Comparison of ENCODE assay signal across 15 cellular contexts in the genomic region with DNA sequence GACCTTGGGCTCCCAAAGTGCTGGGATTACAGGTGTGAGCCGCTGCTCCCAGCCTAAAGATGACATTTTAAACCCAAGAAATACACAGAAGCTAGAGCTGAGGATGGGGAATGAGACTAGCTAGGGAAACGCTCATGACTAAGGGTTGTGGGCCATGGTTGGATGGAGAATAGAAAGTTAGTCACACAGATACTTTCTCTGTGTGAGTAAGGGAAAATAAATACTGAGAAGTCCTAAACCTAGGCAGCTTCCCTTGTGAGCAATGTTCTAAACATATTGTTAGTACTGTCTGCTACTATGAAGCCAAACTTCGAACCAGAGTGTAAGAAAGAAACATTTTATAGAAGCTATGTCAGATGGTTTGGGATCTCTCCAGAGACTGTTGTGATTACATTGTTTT.
DNase-seq lines count a peak whose midpoint lies in the region; ATAC-seq and TF ChIP-seq lines count a peak whose summit lies in the region.
"Had no signal": no experiment of that assay in that cellular context is flagged by ENCODE, and none has a peak within 500 bp of the region (broad histone marks: within the 10 kb centered on the region; RNA-seq: fewer than 3 reads in every experiment).

No MANE protein-coding gene starts in this region.

- no peak overlapping the region for H2BK5ac ChIP-seq in mesenchymal stem cell (ENCODE audit: low read depth, low read length, poor library complexity, severe bottlenecking)

- H3K9ac ChIP-seq in PC-3 (ENCODE audit: low read length) (0 out of 2 replicates have a peak overlapping the region, but pooled peaks have one; percentile 30), mesenchymal stem cell (ENCODE audit: low read length) (peak overlapping the region; percentile 31)

- no peak overlapping the region for H4K91ac ChIP-seq in mesenchymal stem cell (ENCODE audit: low read length)

- 78% methylated on average over 3 of the region's 3 CpGs for WGBS in mesenchymal stem cell

- CTCF ChIA-PET in PC-3 (lab: Charles Lee): interaction anchor here (0.5 kb wide), 1 partner anchor 826 kb away, joined by 3 read pairs; no protein-coding TSS in a partner anchor

- H2BK120ac ChIP-seq in mesenchymal stem cell (ENCODE audit: low read depth, low read length): no peak overlapping the region

- H3K4me3 ChIP-seq in AG10803 (ENCODE audit: low read length) (no peak overlapping the region), PC-3 (ENCODE audit: low read length) (no peak overlapping the region), epithelial cell of proximal tubule (ENCODE audit: low read depth, low read length) (no peak overlapping the region), mesenchymal stem cell (ENCODE audit: insufficient read depth in 1 of 2, low read depth in 1 of 2, low read length in 2 of 2) (no peak overlapping the region)
- H3K4me3 ChIP-seq: HAP-1, SK-N-MC had no signal

- 0 out of 2 replicates have a peak, but pooled peaks cover 4% of the 10 kb centered on the region for H3K9me2 ChIP-seq in PC-3 (replicated peaks; ENCODE audit: low read length)

- H3K4ac ChIP-seq in mesenchymal stem cell (ENCODE audit: low read depth in 1 of 2, low read length in 2 of 2): no peak overlapping the region

- H4K20me1 ChIP-seq in PC-3 (ENCODE audit: low read length): no peaks in the 10 kb centered on the region

- intact Hi-C loops in PC-3 (cut with micrococcal nuclease): no loop called here

- peak; percentile 99 for ATAC-seq in PC-3
- ATAC-seq: CD8-positive, alpha-beta T cell; Right ventricle myocardium inferior had no signal

- no peak overlapping the region for H2BK12ac ChIP-seq in mesenchymal stem cell (ENCODE audit: low read length in 2 of 2)

- H3K79me2 ChIP-seq in PC-3 (ENCODE audit: low read length): no peaks in the 10 kb centered on the region

- no peaks in the 10 kb centered on the region for H3K9me3 ChIP-seq in PC-3 (ENCODE audit: low read length)
- no peaks in the 10 kb centered on the region for H3K9me3 ChIP-seq in mesenchymal stem cell (ENCODE audit: control insufficient read depth, low read length)
- H3K9me3 ChIP-seq: HAP-1 had no signal

- DNase-seq in AG10803 (ENCODE audit: low read depth) (peak; percentile 1), PC-3 (peak; percentile 83), epithelial cell of proximal tubule (ENCODE audit: low read depth) (peak; percentile 55), mesenchymal stem cell (no peak), DMS53 (lab: John Stamatoyannopoulos, UW) (no peak), KBM-7 (no peak), glutamatergic neuron (no peak)
- DNase-seq: CD8-positive, alpha-beta T cell; NCI-H1092 treated with DMSO at 0.1 percent for 48 hours; NCI-H1694 treated with DMSO at 0.1 percent for 48 hours; NCI-H446; NCI-H748 treated with DMSO at 0.1 percent for 48 hours had no signal

- in situ Hi-C loops in KBM-7 (cut with MboI; ENCODE audit: low pct_unique_long_range_greater_than_20kb, low sequenced_read_pairs): no loop called here

- POLR2A ChIA-PET in PC-3 (lab: Charles Lee; ENCODE audit: unreplicated experiment): no interaction called here

- H4K8ac ChIP-seq in mesenchymal stem cell (ENCODE audit: low read length): no peak overlapping the region

- TF ChIP-seq CTCF in AG10803 (conservative IDR thresholded peaks at IDR 0.05; ENCODE audit: low read length): no peak
- TF ChIP-seq CTCF in PC-3 (conservative IDR thresholded peaks at IDR 0.05; ENCODE audit: low read depth, low read length): no peak
- no peak for TF ChIP-seq CTCF in epithelial cell of proximal tubule (conservative IDR thresholded peaks at IDR 0.05; ENCODE audit: low read depth, low read length)
- no peak for TF ChIP-seq CTCF in glutamatergic neuron (IDR thresholded peaks at IDR 0.05; ENCODE audit: partially characterized antibody, unreplicated experiment)

- H2BK15ac ChIP-seq in mesenchymal stem cell (ENCODE audit: low read depth, poor library complexity, severe bottlenecking): no peak overlapping the region

- no peak overlapping the region for H3K14ac ChIP-seq in mesenchymal stem cell (ENCODE audit: low read length in 2 of 2)

- no peaks in the 10 kb centered on the region for H3K36me3 Mint-ChIP-seq in glutamatergic neuron (ENCODE audit: unreplicated experiment)
- H3K36me3 Mint-ChIP-seq: CD8-positive, alpha-beta T cell had no signal

- H3K4me2 ChIP-seq in PC-3 (ENCODE audit: low read length): peak overlapping the region; percentile 37
- H3K4me2 ChIP-seq in mesenchymal stem cell (ENCODE audit: low read length, poor library complexity, severe bottlenecking): no peak overlapping the region

- no peaks in the 10 kb centered on the region for H3K9me3 Mint-ChIP-seq in glutamatergic neuron (ENCODE audit: unreplicated experiment)

- H3K27ac ChIP-seq in PC-3 (ENCODE audit: low read length) (peak overlapping the region; percentile 67), mesenchymal stem cell (ENCODE audit: low read length, poor library complexity, severe bottlenecking) (no peak overlapping the region)
- H3K27ac ChIP-seq: SK-N-MC had no signal

- no peak overlapping the region for H3K23ac ChIP-seq in mesenchymal stem cell (ENCODE audit: low read length in 2 of 2)

- no peaks in the 10 kb centered on the region for H3K27me3 Mint-ChIP-seq in glutamatergic neuron (ENCODE audit: unreplicated experiment)

- BruUV-seq in PC-3 (replicated peaks; lab: Mats Ljungman, UMichigan): no TSS peak

- H3K4me1 Mint-ChIP-seq in glutamatergic neuron (ENCODE audit: low read depth, unreplicated experiment): no peaks in the 10 kb centered on the region

- no peaks in the 10 kb centered on the region for H3F3A ChIP-seq in PC-3 (ENCODE audit: low read length, unreplicated experiment)

- H3K18ac ChIP-seq in mesenchymal stem cell (ENCODE audit: low read depth in 1 of 2, low read length in 2 of 2): no peak overlapping the region

- no peaks in the 10 kb centered on the region for H3K36me3 ChIP-seq in PC-3 (ENCODE audit: low read depth, low read length)
- H3K36me3 ChIP-seq in mesenchymal stem cell (ENCODE audit: control insufficient read depth in 1 of 2, insufficient read depth in 2 of 2, low read depth in 1 of 2, low read length in 2 of 2): no peaks in the 10 kb centered on the region
- H3K36me3 ChIP-seq: HAP-1 had no signal

- 0 out of 2 replicates have a peak overlapping the region, but pooled peaks have one; percentile 3 for H2AFZ ChIP-seq in PC-3 (ENCODE audit: low read length)
- H2AFZ ChIP-seq in mesenchymal stem cell (ENCODE audit: low read depth, low read length): no peak overlapping the region

- no peak overlapping the region for H2AK5ac ChIP-seq in mesenchymal stem cell (ENCODE audit: low read length, severe bottlenecking)

- H3K4me3 Mint-ChIP-seq in glutamatergic neuron (ENCODE audit: unreplicated experiment): no peak overlapping the region
- H3K4me3 Mint-ChIP-seq: CD8-positive, alpha-beta T cell had no signal

- no peak overlapping the region for H3K27ac Mint-ChIP-seq in glutamatergic neuron (ENCODE audit: unreplicated experiment)
- H3K27ac Mint-ChIP-seq: CD8-positive, alpha-beta T cell had no signal

- H3K79me1 ChIP-seq in mesenchymal stem cell (replicated peaks; ENCODE audit: low read length, poor library complexity, severe bottlenecking): no peaks in the 10 kb centered on the region

- H3K4me1 ChIP-seq in PC-3 (ENCODE audit: insufficient read depth, low read length): peaks cover 23% of the 10 kb centered on the region
- H3K4me1 ChIP-seq in mesenchymal stem cell (ENCODE audit: control insufficient read depth, insufficient read depth, low read depth, low read length): no peaks in the 10 kb centered on the region
- H3K4me1 ChIP-seq: HAP-1 had no signal

- H3K27me3 ChIP-seq in PC-3 (ENCODE audit: low read length) (no peaks in the 10 kb centered on the region), mesenchymal stem cell (ENCODE audit: control insufficient read depth in 1 of 2, insufficient read depth in 1 of 2, low read length in 2 of 2) (no peaks in the 10 kb centered on the region)

Comparison
In these comparisons a context has a peak if more than half of its experiments do, and no peak if none do; other contexts are left out.
1. DNase-seq: peak in AG10803 (single experiment), PC-3 (single experiment) and epithelial cell of proximal tubule (single experiment); none in mesenchymal stem cell (single experiment), DMS53 (single experiment), KBM-7 (single experiment) and glutamatergic neuron (single experiment).